10 cellular contexts compared by ENCODE assay signal in genomic region chr15:38696120-38696727, GRCh38.
DNase-seq lines count a peak whose midpoint lies in the region; FAIRE-seq and TF ChIP-seq lines count a peak whose summit lies in the region.
"Had no signal": no experiment of that assay in that cellular context is flagged by ENCODE, and none has a peak within 500 bp of the region (broad histone marks: within the 10 kb centered on the region; RNA-seq: fewer than 3 reads in every experiment).

No MANE protein-coding gene starts in this region.

- TF ChIP-seq CTCF in Peyer's patch (IDR thresholded peaks at IDR 0.05) (no peak), uterus (IDR thresholded peaks at IDR 0.05) (no peak)

- no peaks in the 10 kb centered on the region for H3K36me3 Mint-ChIP-seq in activated naive CD4-positive, alpha-beta T cell treated with anti-CD3 and anti-CD28 coated beads, Interleukin-2, amount 10 ng/mL, durations not matched to agents 7 days and 5 days

- CTCF ChIA-PET in activated naive CD4-positive, alpha-beta T cell treated with anti-CD3 and anti-CD28 coated beads, Interleukin-2, amount 10 ng/mL, durations not matched to agents 7 days and 5 days (lab: Charles Lee) = interaction anchor here (1.0 to 8.3 kb wide), 13 partner anchors 8 to 256 kb away, joined by 4 to 169 read pairs (median 9); partner anchors contain the start of genes FAM98B and RASGRP1

- H3K4me1 ChIP-seq in GM23248 (ENCODE audit: insufficient read depth) (0 out of 2 replicates have a peak, but pooled peaks cover 6% of the 10 kb centered on the region), Peyer's patch (peaks cover 0 to 3% (median 0%) of the 10 kb centered on the region in 4 donors), uterus (no peaks in the 10 kb centered on the region)
- H3K4me1 ChIP-seq: suprapubic skin had no signal

- H3K9me3 Mint-ChIP-seq in activated naive CD4-positive, alpha-beta T cell treated with anti-CD3 and anti-CD28 coated beads, Interleukin-2, amount 10 ng/mL, durations not matched to agents 7 days and 5 days = no peaks in the 10 kb centered on the region

- H3K4me3 Mint-ChIP-seq in activated naive CD4-positive, alpha-beta T cell treated with anti-CD3 and anti-CD28 coated beads, Interleukin-2, amount 10 ng/mL, durations not matched to agents 7 days and 5 days = peak overlapping the region; percentile 61

- H3K4me1 Mint-ChIP-seq in activated naive CD4-positive, alpha-beta T cell treated with anti-CD3 and anti-CD28 coated beads, Interleukin-2, amount 10 ng/mL, durations not matched to agents 7 days and 5 days = peaks cover 77% of the 10 kb centered on the region

- H4K20me1 ChIP-seq in GM23248 (ENCODE audit: insufficient read depth) = no peaks in the 10 kb centered on the region

- H3K4me3 ChIP-seq in GM23248 (no peak overlapping the region), Peyer's patch (no peak overlapping the region), uterus (no peak overlapping the region)
- H3K4me3 ChIP-seq: suprapubic skin had no signal

- intact Hi-C loops in uterus (cut with DNase I; ENCODE audit: low total_unique reads) = no loop called here

- no peak overlapping the region for H3K4me2 ChIP-seq in GM23248 (ENCODE audit: unreplicated experiment)

- WGBS in GM23248 (ENCODE audit: low coverage in 1 of 2, low lambda C conversion rate in 2 of 2, missing lambda C conversion rate in 2 of 2), 2 experiments = 59% methylated on average over 7 of the region's 7 CpGs

- no peaks in the 10 kb centered on the region for H3K9me2 ChIP-seq in GM23248 (ENCODE audit: insufficient read depth)

- H2AFZ ChIP-seq in GM23248 = no peak overlapping the region

- H3K36me3 ChIP-seq in GM23248 (ENCODE audit: low read depth) (no peaks in the 10 kb centered on the region), Peyer's patch (no peaks in the 10 kb centered on the region), uterus (no peaks in the 10 kb centered on the region)
- H3K36me3 ChIP-seq: suprapubic skin had no signal

- TF ChIP-seq POLR2A in Peyer's patch (IDR thresholded peaks at IDR 0.05) (no peak), uterus (IDR thresholded peaks at IDR 0.05) (no peak)

- in situ Hi-C loops in GM23248 (cut with MboI) = loop anchor here (10.0 kb wide), 1 partner anchor 231 kb away; no protein-coding TSS in a partner anchor

- no peaks in the 10 kb centered on the region for H3K27me3 ChIP-seq in GM23248 (replicated peaks; ENCODE audit: insufficient read depth)
- no peaks in the 10 kb centered on the region for H3K27me3 ChIP-seq in Peyer's patch
- no peaks in the 10 kb centered on the region for H3K27me3 ChIP-seq in uterus
- H3K27me3 ChIP-seq: suprapubic skin had no signal

- H3K79me2 ChIP-seq in GM23248 (ENCODE audit: insufficient read depth) = no peaks in the 10 kb centered on the region

- H3K9me3 ChIP-seq in GM23248 (ENCODE audit: low read depth) = no peaks in the 10 kb centered on the region
- H3K9me3 ChIP-seq in Peyer's patch = no peaks in the 10 kb centered on the region
- no peaks in the 10 kb centered on the region for H3K9me3 ChIP-seq in uterus
- H3K9me3 ChIP-seq: suprapubic skin had no signal

- no peak for FAIRE-seq in frontal cortex (lab: Jason Lieb, UNC)
- FAIRE-seq: endothelial cell of umbilical vein had no signal

- 0 out of 2 replicates have a peak, but pooled peaks cover 5% of the 10 kb centered on the region for H3F3A ChIP-seq in GM23248 (ENCODE audit: insufficient read depth)

- H3K9ac ChIP-seq in GM23248 = no peak overlapping the region

- DNase-seq in GM03348 (ENCODE audit: low spot score) (peak; percentile 68), GM23248 (peak; percentile 73), Peyer's patch (peak in 1 of 3 donors; percentile 83), substantia nigra (lab: John Stamatoyannopoulos, UW) (no peak), uterus (no peak), frontal cortex (ENCODE audit: low spot score in 2 of 2) (no peak)
- peak; percentile 83 for DNase-seq in activated naive CD4-positive, alpha-beta T cell treated with anti-CD3 and anti-CD28 coated beads, Interleukin-2, amount 10 ng/mL, durations not matched to agents 7 days and 5 days
- DNase-seq in stimulated activated CD4-positive, alpha-beta T cell treated with anti-CD3 and anti-CD28 coated beads, Interleukin-4, amount 100 ng/mL, for 1 hour = peak; percentile 57

- H3K27me3 Mint-ChIP-seq in activated naive CD4-positive, alpha-beta T cell treated with anti-CD3 and anti-CD28 coated beads, Interleukin-2, amount 10 ng/mL, durations not matched to agents 7 days and 5 days = no peaks in the 10 kb centered on the region

- peak overlapping the region; percentile 89 for H3K27ac Mint-ChIP-seq in activated naive CD4-positive, alpha-beta T cell treated with anti-CD3 and anti-CD28 coated beads, Interleukin-2, amount 10 ng/mL, durations not matched to agents 7 days and 5 days

- H3K27ac ChIP-seq in GM23248 (no peak overlapping the region), Peyer's patch (peak overlapping the region in 3 of 4 donors; percentile 7 to 74 (median 9)), substantia nigra (ENCODE audit: low read depth, low read length, poor library complexity, severe bottlenecking) (no peak overlapping the region), uterus (no peak overlapping the region)
- H3K27ac ChIP-seq: suprapubic skin had no signal

Comparison
In these comparisons a context has a peak if more than half of its experiments do, and no peak if none do; other contexts are left out.
1. DNase-seq: peak in GM03348 (single experiment), GM23248 (single experiment), activated naive CD4-positive, alpha-beta T cell treated with anti-CD3 and anti-CD28 coated beads, Interleukin-2, amount 10 ng/mL, durations not matched to agents 7 days and 5 days (single experiment) and stimulated activated CD4-positive, alpha-beta T cell treated with anti-CD3 and anti-CD28 coated beads, Interleukin-4, amount 100 ng/mL, for 1 hour (single experiment); none in substantia nigra (0 of 49), uterus (0 of 2) and frontal cortex (0 of 2).
2. H3K27ac ChIP-seq: peak in Peyer's patch (3 of 4); none in GM23248 (single experiment), substantia nigra (single experiment) and uterus (0 of 2).